19 cellular contexts compared by ENCODE assay signal in genomic region chr2:145110668-145111067, GRCh38.
DNase-seq lines count a peak whose midpoint lies in the region; ATAC-seq and TF ChIP-seq lines count a peak whose summit lies in the region.
"Had no signal": no experiment of that assay in that cellular context is flagged by ENCODE, and none has a peak within 500 bp of the region (broad histone marks: within the 10 kb centered on the region; RNA-seq: fewer than 3 reads in every experiment).

No MANE protein-coding gene starts in this region.

- H3K23ac ChIP-seq in IMR-90 (ENCODE audit: low read depth, low read length): peak overlapping the region; percentile 54; the same call in 1 of the 2 replicates

- no peaks in the 10 kb centered on the region for H3K79me2 ChIP-seq in ACC112 (ENCODE audit: control insufficient read depth, insufficient read depth, low read length, unreplicated experiment)

- H2AK9ac ChIP-seq in IMR-90 (replicated peaks; ENCODE audit: low read depth, low read length, poor library complexity): no peak overlapping the region

- H3K9ac ChIP-seq in IMR-90 (ENCODE audit: low read depth, low read length): no peak overlapping the region

- H3K27me3 ChIP-seq in ACC112 (ENCODE audit: insufficient read depth, low read length) (no peaks in the 10 kb centered on the region), IMR-90 (ENCODE audit: control insufficient read depth, insufficient read depth, low read length) (no peaks in the 10 kb centered on the region), brain microvascular endothelial cell (replicated peaks) (no peaks in the 10 kb centered on the region), right lobe of liver (no peaks in the 10 kb centered on the region)
- H3K27me3 ChIP-seq: cardiac muscle cell, ovary had no signal

- ATAC-seq in IMR-90 (ENCODE audit: low read depth) (peak; percentile 72), right lobe of liver (no peak), GM21447 (IDR thresholded peaks at IDR 0.05; ENCODE audit: unreplicated experiment) (no peak)
- no peak for ATAC-seq in stimulated activated memory B cell treated with anti-CD40 and anti-IgM and Interleukin-4, amounts not matched to agents 10 μg/mL and 1 μg/mL and 100 μg/mL, for 72 hours
- ATAC-seq: activated CD4-positive, alpha-beta T cell treated with anti-CD3 and anti-CD28 coated beads for 36 hours; activated T-helper 17 cell treated with anti-CD3 and anti-CD28 coated beads, Interleukin-2, amount 50 U/mL, for 72 hours; Panc1 had no signal

- no peak overlapping the region for H4K5ac ChIP-seq in IMR-90 (ENCODE audit: low read depth, low read length)

- peak overlapping the region; percentile 43 to 69; a peak in 3 of 4 replicates for H4K8ac ChIP-seq in IMR-90 (ENCODE audit: low read depth in 2 of 2, low read length in 2 of 2)

- H3K4me3 ChIP-seq in ACC112 (ENCODE audit: low read depth, low read length) (peak overlapping the region; percentile 4; the same call in 1 of the 2 replicates), IMR-90 (ENCODE audit: insufficient read depth, low read depth, low read length) (no peak overlapping the region), brain microvascular endothelial cell (ENCODE audit: low read depth, low read length) (no peak overlapping the region), right lobe of liver (no peak overlapping the region)
- H3K4me3 ChIP-seq: cardiac muscle cell, ovary had no signal

- H3K4ac ChIP-seq in IMR-90 (ENCODE audit: low read depth, low read length): peak overlapping the region; percentile 44

- H3K56ac ChIP-seq in IMR-90 (ENCODE audit: extremely low read depth, insufficient read depth, low read length): no peak overlapping the region

- peak overlapping the region; percentile 61; the same call in 1 of the 2 replicates for H4K91ac ChIP-seq in IMR-90 (ENCODE audit: insufficient read depth, low read depth, low read length)

- in situ Hi-C loops in IMR-90 (cut with MboI; ENCODE audit: low sequenced_read_pairs) (no loop called here), brain microvascular endothelial cell (cut with HindIII; ENCODE audit: low pct_ligation_motif_present, low sequenced_read_pairs) (no loop called here)

- no peak for TF ChIP-seq RAD21 in IMR-90 (IDR thresholded peaks at IDR 0.05; ENCODE audit: low read length)

- H3K9me3 ChIP-seq in IMR-90 (ENCODE audit: control insufficient read depth, insufficient read depth, low read length) (no peaks in the 10 kb centered on the region), right lobe of liver (no peaks in the 10 kb centered on the region)
- H3K9me3 ChIP-seq: ovary had no signal

- TF ChIP-seq CTCF in IMR-90 (conservative IDR thresholded peaks at IDR 0.05; ENCODE audit: low read depth, low read length): no peak
- TF ChIP-seq CTCF in brain microvascular endothelial cell (IDR thresholded peaks at IDR 0.05; ENCODE audit: low read depth, low read length, missing control alignments): no peak
- TF ChIP-seq CTCF in right lobe of liver (IDR thresholded peaks at IDR 0.05): no peak

- H4K20me1 ChIP-seq in IMR-90 (ENCODE audit: insufficient read depth, low read length): no peaks in the 10 kb centered on the region

- dilution Hi-C loops in IMR-90 (cut with HindIII; ENCODE audit: low sequenced_read_pairs, unreplicated experiment): no loop called here

- H2AFZ ChIP-seq in ACC112 (ENCODE audit: low read length, unreplicated experiment) (peak overlapping the region; percentile 57), IMR-90 (replicated peaks; ENCODE audit: low read length, poor library complexity) (no peak overlapping the region)

- H3K4me1 ChIP-seq in ACC112 (ENCODE audit: control insufficient read depth, insufficient read depth, low read length, unreplicated experiment): peaks cover 11% of the 10 kb centered on the region
- H3K4me1 ChIP-seq in IMR-90 (ENCODE audit: control insufficient read depth, insufficient read depth, low read length): peaks cover 7% of the 10 kb centered on the region; the same call in 1 of the 2 replicates
- no peaks in the 10 kb centered on the region for H3K4me1 ChIP-seq in right lobe of liver

- H2BK5ac ChIP-seq in IMR-90 (ENCODE audit: low read depth, low read length, poor library complexity, severe bottlenecking): peak overlapping the region; percentile 59

- no peaks in the 10 kb centered on the region for H3K27me3 Mint-ChIP-seq in stimulated activated memory B cell treated with anti-CD40 and anti-IgM and Interleukin-4, amounts not matched to agents 10 μg/mL and 1 μg/mL and 100 μg/mL, for 72 hours
- H3K27me3 Mint-ChIP-seq: activated CD4-positive, alpha-beta T cell treated with anti-CD3 and anti-CD28 coated beads for 36 hours; activated naive CD8-positive, alpha-beta T cell treated with anti-CD3 and anti-CD28 coated beads, Interleukin-2, amount 10 ng/mL, durations not matched to agents 7 days and 5 days had no signal

- no peaks in the 10 kb centered on the region for H3K36me3 Mint-ChIP-seq in stimulated activated memory B cell treated with anti-CD40 and anti-IgM and Interleukin-4, amounts not matched to agents 10 μg/mL and 1 μg/mL and 100 μg/mL, for 72 hours
- H3K36me3 Mint-ChIP-seq: activated naive CD8-positive, alpha-beta T cell treated with anti-CD3 and anti-CD28 coated beads, Interleukin-2, amount 10 ng/mL, durations not matched to agents 7 days and 5 days; type B pancreatic cell had no signal

- CTCF ChIA-PET in IMR-90 (lab: Yijun Ruan, JAX): no interaction called here

- H3K4me3 Mint-ChIP-seq in stimulated activated memory B cell treated with anti-CD40 and anti-IgM and Interleukin-4, amounts not matched to agents 10 μg/mL and 1 μg/mL and 100 μg/mL, for 72 hours: no peak overlapping the region
- H3K4me3 Mint-ChIP-seq: activated CD4-positive, alpha-beta T cell treated with anti-CD3 and anti-CD28 coated beads for 36 hours; activated naive CD8-positive, alpha-beta T cell treated with anti-CD3 and anti-CD28 coated beads, Interleukin-2, amount 10 ng/mL, durations not matched to agents 7 days and 5 days; activated T-helper 17 cell treated with anti-CD3 and anti-CD28 coated beads, Interleukin-2, amount 50 U/mL, for 72 hours; type B pancreatic cell had no signal

- H3K27ac Mint-ChIP-seq in stimulated activated memory B cell treated with anti-CD40 and anti-IgM and Interleukin-4, amounts not matched to agents 10 μg/mL and 1 μg/mL and 100 μg/mL, for 72 hours: no peak overlapping the region
- H3K27ac Mint-ChIP-seq: activated CD4-positive, alpha-beta T cell treated with anti-CD3 and anti-CD28 coated beads for 36 hours; activated naive CD8-positive, alpha-beta T cell treated with anti-CD3 and anti-CD28 coated beads, Interleukin-2, amount 10 ng/mL, durations not matched to agents 7 days and 5 days; activated T-helper 17 cell treated with anti-CD3 and anti-CD28 coated beads, Interleukin-2, amount 50 U/mL, for 72 hours; type B pancreatic cell had no signal

- peak overlapping the region; percentile 81 for H2BK20ac ChIP-seq in IMR-90 (ENCODE audit: low read depth, low read length)

- no peak overlapping the region for H3K4me2 ChIP-seq in IMR-90 (ENCODE audit: low read depth, low read length)

- H2AK5ac ChIP-seq in IMR-90 (ENCODE audit: low read depth, low read length): peak overlapping the region; percentile 87; the same call in 1 of the 2 replicates

- peak overlapping the region; percentile 6 for H3K27ac ChIP-seq in ACC112 (ENCODE audit: low read depth, low read length)
- no peak overlapping the region for H3K27ac ChIP-seq in IMR-90 (ENCODE audit: insufficient read depth, low read length)
- H3K27ac ChIP-seq in brain microvascular endothelial cell: peak overlapping the region; percentile 75
- no peak overlapping the region for H3K27ac ChIP-seq in right lobe of liver
- H3K27ac ChIP-seq: C4-2B, cardiac muscle cell, ovary had no signal

- no peaks in the 10 kb centered on the region for H3K4me1 Mint-ChIP-seq in stimulated activated memory B cell treated with anti-CD40 and anti-IgM and Interleukin-4, amounts not matched to agents 10 μg/mL and 1 μg/mL and 100 μg/mL, for 72 hours
- H3K4me1 Mint-ChIP-seq: activated CD4-positive, alpha-beta T cell treated with anti-CD3 and anti-CD28 coated beads for 36 hours; activated naive CD8-positive, alpha-beta T cell treated with anti-CD3 and anti-CD28 coated beads, Interleukin-2, amount 10 ng/mL, durations not matched to agents 7 days and 5 days; activated T-helper 17 cell treated with anti-CD3 and anti-CD28 coated beads, Interleukin-2, amount 50 U/mL, for 72 hours had no signal

- no TSS peak for BruUV-seq in IMR-90 (replicated peaks; lab: Mats Ljungman, UMichigan)

- H3K9me1 ChIP-seq in IMR-90 (ENCODE audit: insufficient read depth, low read length): no peaks in the 10 kb centered on the region; the same call in 1 of the 2 replicates

- intact Hi-C loops in IMR-90 (cut with micrococcal nuclease) (no loop called here), right lobe of liver (cut with DNase I) (no loop called here)

- peak overlapping the region; percentile 81; the same call in 1 of the 3 replicates for H2BK15ac ChIP-seq in IMR-90 (ENCODE audit: low read depth, low read length)

- POLR2A ChIA-PET in IMR-90 (lab: Charles Lee; ENCODE audit: unreplicated experiment): no interaction called here

- TF ChIP-seq POLR2A in IMR-90 (IDR thresholded peaks at IDR 0.05; ENCODE audit: low read depth, low read length) (no peak), right lobe of liver (IDR thresholded peaks at IDR 0.05) (no peak)

- peak overlapping the region; percentile 43; the same call in 1 of the 2 replicates for H3K18ac ChIP-seq in IMR-90 (ENCODE audit: low read depth, low read length)

- H3K36me3 ChIP-seq in ACC112 (ENCODE audit: insufficient read depth, low read length) (no peaks in the 10 kb centered on the region), IMR-90 (ENCODE audit: control insufficient read depth, insufficient read depth, low read length) (no peaks in the 10 kb centered on the region), brain microvascular endothelial cell (replicated peaks) (no peaks in the 10 kb centered on the region), right lobe of liver (no peaks in the 10 kb centered on the region)
- H3K36me3 ChIP-seq: cardiac muscle cell, ovary had no signal

- peak overlapping the region; percentile 78 for H2BK120ac ChIP-seq in IMR-90 (ENCODE audit: low read depth, low read length)

- peak overlapping the region; percentile 35; the same call in 1 of the 2 replicates for H3K14ac ChIP-seq in IMR-90 (replicated peaks; ENCODE audit: low read depth, low read length)

- peaks cover 3% of the 10 kb centered on the region for H3K9me3 Mint-ChIP-seq in stimulated activated memory B cell treated with anti-CD40 and anti-IgM and Interleukin-4, amounts not matched to agents 10 μg/mL and 1 μg/mL and 100 μg/mL, for 72 hours
- H3K9me3 Mint-ChIP-seq: activated naive CD8-positive, alpha-beta T cell treated with anti-CD3 and anti-CD28 coated beads, Interleukin-2, amount 10 ng/mL, durations not matched to agents 7 days and 5 days; type B pancreatic cell had no signal

- H3K79me1 ChIP-seq in IMR-90 (ENCODE audit: low read depth in 1 of 2, low read length in 2 of 2): no peaks in the 10 kb centered on the region

- DNase-seq in IMR-90 (peak; percentile 50), brain microvascular endothelial cell (no peak), kidney glomerular epithelial cell (lab: John Stamatoyannopoulos, UW) (peak; percentile 40), right lobe of liver (no peak), Ammon's horn (ENCODE audit: low spot score) (no peak)
- DNase-seq: activated CD4-positive, alpha-beta T cell treated with anti-CD3 and anti-CD28 coated beads for 36 hours; activated naive CD8-positive, alpha-beta T cell treated with anti-CD3 and anti-CD28 coated beads, Interleukin-2, amount 10 ng/mL, durations not matched to agents 7 days and 5 days; head of caudate nucleus; NCI-H1694; ovary; stimulated activated naive CD4-positive, alpha-beta T cell treated with Interleukin-2 at 50 U/mL for 16 hours had no signal

Comparison
In these comparisons a context has a peak if more than half of its experiments do, and no peak if none do; other contexts are left out.
1. H3K27ac ChIP-seq: peak in ACC112 (single experiment) and brain microvascular endothelial cell (single experiment); none in IMR-90 (single experiment) and right lobe of liver (0 of 3).
2. DNase-seq: peak in IMR-90 (single experiment) and kidney glomerular epithelial cell (single experiment); none in brain microvascular endothelial cell (single experiment), right lobe of liver (0 of 3) and Ammon's horn (single experiment).